Comparison of ENCODE assay signal across 8 cellular contexts in the genomic region with DNA sequence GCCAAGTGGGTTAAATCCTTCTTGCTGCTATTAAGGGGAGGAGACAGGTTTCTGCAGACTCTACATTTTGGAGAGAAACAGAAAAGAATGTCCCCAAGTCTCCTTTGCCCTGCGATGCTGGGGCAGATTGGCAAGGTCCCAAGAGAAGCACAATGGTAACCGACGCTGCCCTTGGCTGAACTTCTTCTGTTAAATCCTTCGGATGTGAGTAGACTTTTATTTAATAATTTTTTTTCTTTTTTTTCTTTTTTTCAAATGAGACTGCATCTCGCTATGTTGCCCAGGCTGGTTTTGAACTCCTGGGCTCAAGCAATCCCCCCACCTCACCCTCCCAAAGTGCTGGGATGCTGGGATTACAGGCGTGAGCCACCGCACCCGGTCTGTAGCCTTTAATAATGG. TPM values are rescaled to one million over a fixed set of nuclear protein-coding genes. Genes with fewer than 3 reads are reported as not detected.
DNase-seq lines count a peak whose midpoint lies in the region; ATAC-seq, FAIRE-seq and TF ChIP-seq lines count a peak whose summit lies in the region.

No MANE protein-coding gene starts in this region.

- H3K4me2 ChIP-seq in OCI-LY1 (ENCODE audit: low read length) = peak overlapping the region; percentile 95

- TF ChIP-seq CTCF in OCI-LY1 (IDR thresholded peaks at IDR 0.05; ENCODE audit: low read length) (no peak), neutrophil (IDR thresholded peaks at IDR 0.05) (no peak)

- no peaks in the 10 kb centered on the region for H3F3A ChIP-seq in OCI-LY1 (ENCODE audit: insufficient read depth, low read length)

- 46 to 54% methylated on average over 6 to 8 of the region's 8 CpGs for WGBS in ectodermal cell, 2 experiments

- no peak overlapping the region for H2AFZ ChIP-seq in OCI-LY1 (ENCODE audit: low read length)

- FAIRE-seq in GM12891 (lab: Jason Lieb, UNC) = no peak

- H3K9ac ChIP-seq in ES-I3 (ENCODE audit: low read depth, low read length) (peak overlapping the region; percentile 93; the same call in 1 of the 2 replicates), OCI-LY1 (ENCODE audit: low read length) (no peak overlapping the region)

- H3K27me3 ChIP-seq in OCI-LY1 (ENCODE audit: insufficient read depth, low read length) = no peaks in the 10 kb centered on the region
- no peaks in the 10 kb centered on the region for H3K27me3 ChIP-seq in ectodermal cell (ENCODE audit: control insufficient read depth, insufficient read depth, low read length, poor library complexity, severe bottlenecking)
- peaks cover 36% of the 10 kb centered on the region for H3K27me3 ChIP-seq in neutrophil

- no peaks in the 10 kb centered on the region for H3K36me3 ChIP-seq in ES-I3 (ENCODE audit: insufficient read depth, low read length)
- no peaks in the 10 kb centered on the region for H3K36me3 ChIP-seq in OCI-LY1 (ENCODE audit: insufficient read depth, low read length)
- H3K36me3 ChIP-seq in ectodermal cell (ENCODE audit: control insufficient read depth, insufficient read depth, low read length) = no peaks in the 10 kb centered on the region
- peaks cover 5% of the 10 kb centered on the region for H3K36me3 ChIP-seq in neutrophil

- no peak overlapping the region for H3K27ac ChIP-seq in OCI-LY1 (ENCODE audit: low read depth, low read length, poor library complexity, severe bottlenecking)
- H3K27ac ChIP-seq in ectodermal cell (ENCODE audit: insufficient read depth, low read depth, low read length, poor library complexity, severe bottlenecking) = no peak overlapping the region
- H3K27ac ChIP-seq in neutrophil = no peak overlapping the region

- DNase-seq in GM12891 (ENCODE audit: insufficient read length, low spot score) = no peak
- no peak for DNase-seq in NCI-H1436 treated with DMSO at 0.1 percent for 48 hours (lab: John Stamatoyannopoulos, UW)

- H3K9me2 ChIP-seq in OCI-LY1 (ENCODE audit: low read depth, low read length) = no peaks in the 10 kb centered on the region

- H3K4me3 ChIP-seq in OCI-LY1 (ENCODE audit: low read depth, low read length, poor library complexity, severe bottlenecking) (peak overlapping the region; percentile 93), ectodermal cell (ENCODE audit: insufficient read depth, low read depth, low read length) (peak overlapping the region; percentile 100), neutrophil (ENCODE audit: low read depth in 1 of 2, low read length in 1 of 2) (peak overlapping the region; percentile 8 to 32)

- H4K20me1 ChIP-seq in OCI-LY1 (ENCODE audit: insufficient read depth, low read length) = no peaks in the 10 kb centered on the region

- no peak for TF ChIP-seq POLR2A in GM12891 (IDR thresholded peaks at IDR 0.05; ENCODE audit: low read depth, low read length)

- ATAC-seq in HG03565 (IDR thresholded peaks at IDR 0.05; ENCODE audit: unreplicated experiment) = no peak
- no peak for ATAC-seq in GM18861 (IDR thresholded peaks at IDR 0.05; ENCODE audit: unreplicated experiment)

- peaks cover 12% of the 10 kb centered on the region for H3K9me3 ChIP-seq in ES-I3 (ENCODE audit: control insufficient read depth, insufficient read depth, low read length)
- no peaks in the 10 kb centered on the region for H3K9me3 ChIP-seq in OCI-LY1 (ENCODE audit: low read length)
- peaks cover 2% of the 10 kb centered on the region for H3K9me3 ChIP-seq in ectodermal cell (ENCODE audit: control insufficient read depth, low read length)
- H3K9me3 ChIP-seq in neutrophil = no peaks in the 10 kb centered on the region

- H3K4me1 ChIP-seq in ES-I3 (ENCODE audit: insufficient read depth, low read length) = peaks cover 5% of the 10 kb centered on the region; the same call in 1 of the 2 replicates
- peaks cover 23% of the 10 kb centered on the region for H3K4me1 ChIP-seq in OCI-LY1 (ENCODE audit: insufficient read depth, low read length, severe bottlenecking)
- no peaks in the 10 kb centered on the region for H3K4me1 ChIP-seq in ectodermal cell (ENCODE audit: control insufficient read depth, insufficient read depth, low read length)
- H3K4me1 ChIP-seq in neutrophil (ENCODE audit: control insufficient read depth in 1 of 2, insufficient read depth in 1 of 2, low read depth in 1 of 2, low read length in 1 of 2) = peaks cover 33% of the 10 kb centered on the region in 2 experiments

- H3K79me2 ChIP-seq in OCI-LY1 (ENCODE audit: insufficient read depth, low read length) = no peaks in the 10 kb centered on the region

TF ChIP-seq in GM12891, 5 proteins besides CTCF, POLR2A, EP300 and RAD21:
- TF ChIP-seq POU2F2 (IDR thresholded peaks at IDR 0.05; ENCODE audit: low read depth, low read length) (no peak), PAX5 (IDR thresholded peaks at IDR 0.05; ENCODE audit: insufficient read depth, low read length, severe bottlenecking) (no peak), POLR2AphosphoS5 (IDR thresholded peaks at IDR 0.05; ENCODE audit: low read depth, low read length) (no peak), TAF1 (IDR thresholded peaks at IDR 0.05; ENCODE audit: low read depth, low read length) (no peak), SPI1 (IDR thresholded peaks at IDR 0.05; ENCODE audit: low read depth, low read length) (no peak)

RNA-seq across cellular contexts. Expression of gene ATP5PD, which starts 13.9 kb away (rescaled TPM):
- polyA plus RNA-seq in ectodermal cell (2013, experiment 1 of 4) = 180 TPM
- polyA plus RNA-seq in ectodermal cell (2013, experiment 2 of 4) = 179 TPM
- polyA plus RNA-seq in ectodermal cell (2013, experiment 3 of 4) = 191 TPM
- 223 TPM for polyA plus RNA-seq in ectodermal cell (2013, experiment 4 of 4)
- polyA plus RNA-seq in GM12891 (2012; ENCODE audit: low read depth, missing spikeins) = 425 TPM

RNA-seq across cellular contexts. Expression of gene KCTD2, which starts 14.1 kb away (rescaled TPM):
- polyA plus RNA-seq in ectodermal cell (2013, experiment 1 of 4) = 39.8 TPM
- 42.3 TPM for polyA plus RNA-seq in ectodermal cell (2013, experiment 2 of 4)
- polyA plus RNA-seq in ectodermal cell (2013, experiment 3 of 4) = 32.4 TPM
- 34.1 TPM for polyA plus RNA-seq in ectodermal cell (2013, experiment 4 of 4)
- polyA plus RNA-seq in GM12891 (2012; ENCODE audit: low read depth, missing spikeins) = 11.3 TPM

RNA-seq across cellular contexts. Expression of gene MRPL58, which starts 20.4 kb away (rescaled TPM):
- 45.5 TPM for polyA plus RNA-seq in ectodermal cell (2013, experiment 1 of 4)
- polyA plus RNA-seq in ectodermal cell (2013, experiment 2 of 4) = 42.3 TPM
- 40.5 TPM for polyA plus RNA-seq in ectodermal cell (2013, experiment 3 of 4)
- polyA plus RNA-seq in ectodermal cell (2013, experiment 4 of 4) = 42.1 TPM
- 38.0 TPM for polyA plus RNA-seq in GM12891 (2012; ENCODE audit: low read depth, missing spikeins)

RNA-seq across cellular contexts. Expression of gene CDR2L, which starts 45.5 kb away (rescaled TPM):
- polyA plus RNA-seq in ectodermal cell (2013, experiment 1 of 4) = 20.2 TPM
- polyA plus RNA-seq in ectodermal cell (2013, experiment 2 of 4) = 16.9 TPM
- polyA plus RNA-seq in ectodermal cell (2013, experiment 3 of 4) = 14.8 TPM
- 14.8 TPM for polyA plus RNA-seq in ectodermal cell (2013, experiment 4 of 4)
- 0.04 TPM for polyA plus RNA-seq in GM12891 (2012; ENCODE audit: low read depth, missing spikeins)

RNA-seq across cellular contexts. Expression of gene SLC16A5, which starts 54.9 kb away (rescaled TPM):
- 11.2 TPM for polyA plus RNA-seq in ectodermal cell (2013, experiment 1 of 4)
- polyA plus RNA-seq in ectodermal cell (2013, experiment 2 of 4) = 14.6 TPM
- 11.8 TPM for polyA plus RNA-seq in ectodermal cell (2013, experiment 3 of 4)
- 11.7 TPM for polyA plus RNA-seq in ectodermal cell (2013, experiment 4 of 4)
- 2.4 TPM for polyA plus RNA-seq in GM12891 (2012; ENCODE audit: low read depth, missing spikeins)

Comparison
In these comparisons a context has a peak if more than half of its experiments do, and no peak if none do; other contexts are left out.
1. H3K4me3 ChIP-seq: peak in every context shown above with its lines; median percentile 100 in ectodermal cell; 93 in OCI-LY1; 20 in neutrophil.